ENCODE assay signal across 12 cellular contexts in genomic region chr2:197229509-197230458, GRCh38.
DNase-seq lines count a peak whose midpoint lies in the region; ATAC-seq and TF ChIP-seq lines count a peak whose summit lies in the region.
"Had no signal": no experiment of that assay in that cellular context is flagged by ENCODE, and none has a peak within 500 bp of the region (broad histone marks: within the 10 kb centered on the region; RNA-seq: fewer than 3 reads in every experiment).

No MANE protein-coding gene starts in this region.

- H3K4me3 ChIP-seq in NB4 (ENCODE audit: low read depth, low read length) (no peak overlapping the region), fibroblast of mammary gland (ENCODE audit: control insufficient read depth, low read depth, low read length) (no peak overlapping the region)
- H3K4me3 ChIP-seq: spleen had no signal

- CTCF ChIA-PET in activated CD8-positive, alpha-beta memory T cell treated with anti-CD3 and anti-CD28 coated beads, Interleukin-2, amount 10 ng/mL, durations not matched to agents 7 days and 5 days (lab: Charles Lee): interaction anchor here (1.1 kb wide), 1 partner anchor 11 kb away, joined by 3 read pairs; no protein-coding TSS in a partner anchor

- H3K27me3 Mint-ChIP-seq in activated CD8-positive, alpha-beta memory T cell treated with anti-CD3 and anti-CD28 coated beads, Interleukin-2, amount 10 ng/mL, durations not matched to agents 7 days and 5 days: no peaks in the 10 kb centered on the region
- H3K27me3 Mint-ChIP-seq in stimulated activated naive CD8-positive, alpha-beta T cell treated with anti-CD3 and anti-CD28 coated beads, Interleukin-15, Interleukin-2, amounts not matched to agents 100 ng/mL and 50 ng/mL, for 24 hours: no peaks in the 10 kb centered on the region

- no peak for ATAC-seq in activated CD8-positive, alpha-beta memory T cell treated with anti-CD3 and anti-CD28 coated beads, Interleukin-2, amount 10 ng/mL, durations not matched to agents 7 days and 5 days
- ATAC-seq: left lobe of liver had no signal

- no peaks in the 10 kb centered on the region for H3K9me3 Mint-ChIP-seq in activated CD8-positive, alpha-beta memory T cell treated with anti-CD3 and anti-CD28 coated beads, Interleukin-2, amount 10 ng/mL, durations not matched to agents 7 days and 5 days (ENCODE audit: low read depth)
- H3K9me3 Mint-ChIP-seq in stimulated activated naive CD8-positive, alpha-beta T cell treated with anti-CD3 and anti-CD28 coated beads, Interleukin-15, Interleukin-2, amounts not matched to agents 100 ng/mL and 50 ng/mL, for 24 hours: no peaks in the 10 kb centered on the region

- peaks cover 61% of the 10 kb centered on the region for H3K4me1 Mint-ChIP-seq in activated CD8-positive, alpha-beta memory T cell treated with anti-CD3 and anti-CD28 coated beads, Interleukin-2, amount 10 ng/mL, durations not matched to agents 7 days and 5 days
- peaks cover 99% of the 10 kb centered on the region for H3K4me1 Mint-ChIP-seq in stimulated activated naive CD8-positive, alpha-beta T cell treated with anti-CD3 and anti-CD28 coated beads, Interleukin-15, Interleukin-2, amounts not matched to agents 100 ng/mL and 50 ng/mL, for 24 hours (ENCODE audit: low read depth)

- no peak for TF ChIP-seq CTCF in NB4 (IDR thresholded peaks at IDR 0.05; ENCODE audit: low read depth, low read length)
- TF ChIP-seq CTCF in fibroblast of mammary gland (conservative IDR thresholded peaks at IDR 0.05; ENCODE audit: control insufficient read depth, insufficient read depth, low read depth, low read length): no peak
- no peak for TF ChIP-seq CTCF in GM10266 (IDR thresholded peaks at IDR 0.05; ENCODE audit: control insufficient read depth, insufficient read depth, low read depth, missing control alignments)

- DNase-seq in activated CD8-positive, alpha-beta memory T cell treated with anti-CD3 and anti-CD28 coated beads, Interleukin-2, amount 10 ng/mL, durations not matched to agents 7 days and 5 days: no peak
- DNase-seq in activated CD8-positive, alpha-beta memory T cell treated with anti-CD3 and anti-CD28 coated beads, Interleukin-2, amount 50 U/mL, for 4 hours: no peak
- DNase-seq in NB4 (ENCODE audit: low read depth) (peak; percentile 63), fibroblast of mammary gland (ENCODE audit: low read depth) (peak; percentile 52), SW480 (ENCODE audit: low spot score) (no peak), GM10266 (ENCODE audit: extremely low spot score) (no peak), NCI-H1436 treated with DMSO at 0.1 percent for 48 hours (lab: John Stamatoyannopoulos, UW) (no peak)
- DNase-seq: DMS53, NCI-H774, spleen had no signal

- no peak overlapping the region for H3K4me3 Mint-ChIP-seq in activated CD8-positive, alpha-beta memory T cell treated with anti-CD3 and anti-CD28 coated beads, Interleukin-2, amount 10 ng/mL, durations not matched to agents 7 days and 5 days
- no peak overlapping the region for H3K4me3 Mint-ChIP-seq in stimulated activated naive CD8-positive, alpha-beta T cell treated with anti-CD3 and anti-CD28 coated beads, Interleukin-15, Interleukin-2, amounts not matched to agents 100 ng/mL and 50 ng/mL, for 24 hours

- H3K27ac Mint-ChIP-seq in activated CD8-positive, alpha-beta memory T cell treated with anti-CD3 and anti-CD28 coated beads, Interleukin-2, amount 10 ng/mL, durations not matched to agents 7 days and 5 days: peak overlapping the region; percentile 6
- H3K27ac Mint-ChIP-seq in stimulated activated naive CD8-positive, alpha-beta T cell treated with anti-CD3 and anti-CD28 coated beads, Interleukin-15, Interleukin-2, amounts not matched to agents 100 ng/mL and 50 ng/mL, for 24 hours: peak overlapping the region; percentile 66

- peaks cover 47% of the 10 kb centered on the region for H3K36me3 Mint-ChIP-seq in activated CD8-positive, alpha-beta memory T cell treated with anti-CD3 and anti-CD28 coated beads, Interleukin-2, amount 10 ng/mL, durations not matched to agents 7 days and 5 days
- H3K36me3 Mint-ChIP-seq in stimulated activated naive CD8-positive, alpha-beta T cell treated with anti-CD3 and anti-CD28 coated beads, Interleukin-15, Interleukin-2, amounts not matched to agents 100 ng/mL and 50 ng/mL, for 24 hours (ENCODE audit: low read depth): peaks cover 50% of the 10 kb centered on the region

- TF ChIP-seq POLR2A in NB4 (IDR thresholded peaks at IDR 0.05; ENCODE audit: extremely low read depth, insufficient read length): no peak

Comparison
In these comparisons a context has a peak if more than half of its experiments do, and no peak if none do; other contexts are left out.
1. DNase-seq: peak in NB4 (single experiment) and fibroblast of mammary gland (single experiment); none in activated CD8-positive, alpha-beta memory T cell treated with anti-CD3 and anti-CD28 coated beads, Interleukin-2, amount 10 ng/mL, durations not matched to agents 7 days and 5 days (single experiment), activated CD8-positive, alpha-beta memory T cell treated with anti-CD3 and anti-CD28 coated beads, Interleukin-2, amount 50 U/mL, for 4 hours (single experiment), SW480 (single experiment), GM10266 (single experiment) and NCI-H1436 treated with DMSO at 0.1 percent for 48 hours (single experiment).